Comparison of ENCODE assay signal across 8 cellular contexts in genomic region chr10:29735628-29736324, GRCh38.
DNase-seq lines count a peak whose midpoint lies in the region; ATAC-seq and TF ChIP-seq lines count a peak whose summit lies in the region.

No MANE protein-coding gene starts in this region.

- H3K9me3 Mint-ChIP-seq in naive B cell = peaks cover 0 to 1% (median 0%) of the 10 kb centered on the region in 7 donors

- H3K27ac Mint-ChIP-seq in naive B cell = no peak overlapping the region

- H3K4me3 Mint-ChIP-seq in naive B cell = peak overlapping the region; percentile 62 to 82 (median 73)

- no peak for TF ChIP-seq POLR2A in erythroblast (IDR thresholded peaks at IDR 0.05; ENCODE audit: low read length)

- H3K27me3 Mint-ChIP-seq in naive B cell = peaks cover 16 to 29% (median 25%) of the 10 kb centered on the region in 3 donors

- peaks cover 3 to 15% (median 14%) of the 10 kb centered on the region in 3 donors for H3K4me1 Mint-ChIP-seq in naive B cell

- DNase-seq in NOMO-1 (lab: John Stamatoyannopoulos, UW; ENCODE audit: unreplicated experiment in 2 of 2) = peak; percentile 77 to 87
- peak; percentile 80 for DNase-seq in activated T-cell treated with anti-CD3 and anti-CD28 coated beads for 24 hours (ENCODE audit: low read depth)
- peak; percentile 49 to 59 for DNase-seq in erythroblast (lab: John Stamatoyannopoulos, UW)
- peak; percentile 33 for DNase-seq in naive B cell
- DNase-seq in stimulated activated CD8-positive, alpha-beta memory T cell treated with anti-CD3 and anti-CD28 coated beads, Interleukin-7, amount 100 ng/mL, for 48 hours (ENCODE audit: extremely low read depth in 1 of 2, low read depth in 1 of 2) = peak; percentile 70

- ATAC-seq in GM19372 (IDR thresholded peaks at IDR 0.05; ENCODE audit: low read depth, unreplicated experiment) (peak; percentile 83), HG03460 (IDR thresholded peaks at IDR 0.05; ENCODE audit: unreplicated experiment) (peak; percentile 81), naive B cell (ENCODE audit: low read depth in 2 of 2) (peak; percentile 71 to 80)

- H3K27ac ChIP-seq in C4-2B = peak overlapping the region; percentile 43

- no peaks in the 10 kb centered on the region for H3K36me3 Mint-ChIP-seq in naive B cell

- TF ChIP-seq CTCF in C4-2B (conservative IDR thresholded peaks at IDR 0.05) = peak; percentile 96

Comparison
In these comparisons a context has a peak if more than half of its experiments do, and no peak if none do; other contexts are left out.
1. Peak in every context shown above with its lines: DNase-seq, ATAC-seq and H3K27ac ChIP-seq.